ENCODE assay signal across 7 cellular contexts in the genomic region with DNA sequence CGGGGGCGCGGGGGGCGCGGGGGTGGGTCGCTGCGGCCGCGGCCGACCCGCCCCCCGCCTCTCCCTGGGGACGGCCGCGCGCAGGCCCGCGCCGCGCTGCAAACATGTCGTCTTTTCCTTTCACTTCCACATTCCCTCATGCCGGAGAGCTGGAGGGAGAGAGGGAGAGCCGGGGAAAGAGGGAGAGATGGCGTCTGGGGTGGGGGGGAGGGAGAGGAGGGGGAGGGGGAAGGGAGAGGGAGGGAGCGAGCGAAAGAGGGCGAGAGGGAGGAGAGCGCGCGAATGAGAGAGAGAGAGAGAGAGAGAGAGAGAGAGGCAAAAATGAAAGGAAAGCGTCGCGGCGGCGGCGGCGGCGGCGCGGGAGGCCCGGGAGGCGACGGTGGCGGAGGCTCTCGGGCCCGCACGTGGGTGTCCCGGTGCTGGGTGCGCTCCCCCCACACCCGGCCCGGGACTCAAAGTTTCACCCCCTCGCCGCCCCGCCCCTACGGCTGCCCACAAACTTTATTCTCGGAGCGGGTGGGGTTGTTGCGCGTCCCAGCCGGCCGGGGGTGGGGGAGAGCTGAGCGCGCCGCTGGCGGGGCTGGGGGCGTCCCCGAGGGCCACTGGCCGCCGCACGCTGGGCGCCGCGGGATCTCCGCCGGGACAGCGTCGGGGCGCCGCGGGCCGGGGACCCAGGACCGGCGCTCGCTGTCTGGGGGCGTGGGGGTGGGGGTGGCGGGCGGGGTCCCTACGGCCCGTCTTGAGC. TPM values are rescaled to one million over a fixed set of nuclear protein-coding genes. Genes with fewer than 3 reads are reported as not detected.
DNase-seq lines count a peak whose midpoint lies in the region; ATAC-seq and TF ChIP-seq lines count a peak whose summit lies in the region.

No MANE protein-coding gene starts in this region.

- peak overlapping the region; percentile 91 for H3K27ac Mint-ChIP-seq in type B pancreatic cell

- H3K36me3 ChIP-seq in gastroesophageal sphincter, result no peaks in the 10 kb centered on the region

- no peaks in the 10 kb centered on the region for H3K9me3 Mint-ChIP-seq in type B pancreatic cell

- H3K4me1 Mint-ChIP-seq in type B pancreatic cell (ENCODE audit: unreplicated experiment), result peaks cover 48% of the 10 kb centered on the region

- CTCF ChIA-PET in RWPE1 (lab: Yijun Ruan, JAX), result interaction anchor here (0.5 kb wide), 1 partner anchor 11 kb away, joined by 4 read pairs; no protein-coding TSS in a partner anchor

- no peaks in the 10 kb centered on the region for H3K9me3 ChIP-seq in gastroesophageal sphincter

- no peaks in the 10 kb centered on the region for H3K27me3 Mint-ChIP-seq in type B pancreatic cell

- no peaks in the 10 kb centered on the region for H3K36me3 Mint-ChIP-seq in type B pancreatic cell

- TF ChIP-seq CTCF in GM12865 (IDR thresholded peaks at IDR 0.05; ENCODE audit: insufficient read depth, low read depth, low read length, missing control alignments), result no peak
- no peak for TF ChIP-seq CTCF in RWPE1 (conservative IDR thresholded peaks at IDR 0.05; ENCODE audit: low read depth)
- no peak for TF ChIP-seq CTCF in gastroesophageal sphincter (IDR thresholded peaks at IDR 0.05)
- no peak for TF ChIP-seq CTCF in type B pancreatic cell (conservative IDR thresholded peaks at IDR 0.05)

- peak; percentile 40 for ATAC-seq in HG02885 (IDR thresholded peaks at IDR 0.05; ENCODE audit: poor library complexity, unreplicated experiment)
- ATAC-seq in gastroesophageal sphincter, result peak; percentile 34

- no peak for TF ChIP-seq EP300 in gastroesophageal sphincter (IDR thresholded peaks at IDR 0.05)

- peaks cover 0 to 66% (median 28%) of the 10 kb centered on the region in 3 donors for H3K4me1 ChIP-seq in gastroesophageal sphincter

- DNase-seq in GM12865 (ENCODE audit: low read depth), result peak; percentile 75
- peak; percentile 75 for DNase-seq in RWPE1 (ENCODE audit: low spot score)
- DNase-seq in activated naive CD4-positive, alpha-beta T cell treated with Interleukin-2 at 50 U/mL for 16 hours, result peak; percentile 70
- peak in 37 of 56 donors; percentile 21 to 74 (median 53) for DNase-seq in nucleus accumbens (lab: John Stamatoyannopoulos, UW)
- no peak for DNase-seq in type B pancreatic cell (ENCODE audit: extremely low spot score, unreplicated experiment)

- H3K4me3 ChIP-seq in GM12865 (ENCODE audit: low read depth, low read length) (peak overlapping the region; percentile 91), gastroesophageal sphincter (peak overlapping the region; percentile 76 to 94)

- H3K4me3 Mint-ChIP-seq in type B pancreatic cell, result peak overlapping the region; percentile 90

- H3K27ac ChIP-seq in RWPE1, result peak overlapping the region; percentile 97
- H3K27ac ChIP-seq in gastroesophageal sphincter, result peak overlapping the region; percentile 72 to 92 (median 90)

- POLR2A ChIA-PET in RWPE1 (lab: Yijun Ruan, JAX; ENCODE audit: low non-redundant PET), result interaction anchor here (0.6 kb wide), 1 partner anchor 108 kb away, joined by 3 read pairs; a partner anchor contains a TSS

- TF ChIP-seq POLR2A in gastroesophageal sphincter (IDR thresholded peaks at IDR 0.05), result no peak

- no peaks in the 10 kb centered on the region for H3K27me3 ChIP-seq in gastroesophageal sphincter

- WGBS in gastroesophageal sphincter (ENCODE audit: low coverage in 1 of 2), 2 donors, result 0% methylated on average over 30 of the region's 89 CpGs; no CpG with 5 or more reads in 1 of the 2 donors

RNA-seq across cellular contexts. Expression of a gene that starts 0.7 kb away (rescaled TPM):
- 10 to 100 TPM in 3 of 4 donors, 1 to 10 TPM in 1; 7.3 to 13.2 (median 11.4) TPM for total RNA-seq in gastroesophageal sphincter
- total RNA-seq in type B pancreatic cell (ENCODE audit: low replicate concordance), result 34.7 and 47.2 TPM in 2 replicates
